ENCODE assay signal across 15 cellular contexts in genomic region chr2:181738074-181738473, GRCh38. TPM values are rescaled to one million over a fixed set of nuclear protein-coding genes. Genes with fewer than 3 reads are reported as not detected.
DNase-seq lines count a peak whose midpoint lies in the region; ATAC-seq and TF ChIP-seq lines count a peak whose summit lies in the region.
"Had no signal": no experiment of that assay in that cellular context is flagged by ENCODE, and none has a peak within 500 bp of the region (broad histone marks: within the 10 kb centered on the region; RNA-seq: fewer than 3 reads in every experiment).

No MANE protein-coding gene starts in this region.

- no peak overlapping the region for H3K4me3 Mint-ChIP-seq in stimulated activated naive CD8-positive, alpha-beta T cell treated with anti-CD3 and anti-CD28 coated beads, Interleukin-15, amount 100 ng/mL, for 72 hours
- H3K4me3 Mint-ChIP-seq in endodermal cell = no peak overlapping the region
- H3K4me3 Mint-ChIP-seq: activated T-helper 17 cell treated with anti-CD3 and anti-CD28 coated beads, Interleukin-2, amount 50 U/mL, for 72 hours; T-helper 1 cell treated with Interleukin-12 subunit alpha and Interleukin-12 subunit beta and Interleukin-4 antibody, amounts not matched to agents 30 μg/mL and 1 μg/mL, for 36 hours had no signal

- peak; percentile 23 for ATAC-seq in stimulated activated naive CD8-positive, alpha-beta T cell treated with anti-CD3 and anti-CD28 coated beads, Interleukin-15, Interleukin-2, amounts not matched to agents 100 U/mL and 50 U/mL, for 24 hours
- no peak for ATAC-seq in stimulated activated naive CD8-positive, alpha-beta T cell treated with anti-CD3 and anti-CD28 coated beads, Interleukin-15, amount 100 ng/mL, for 72 hours
- ATAC-seq in GM19328 (IDR thresholded peaks at IDR 0.05; ENCODE audit: unreplicated experiment) = no peak
- ATAC-seq in GM19397 (IDR thresholded peaks at IDR 0.05; ENCODE audit: unreplicated experiment) = no peak
- ATAC-seq: activated T-helper 17 cell treated with anti-CD3 and anti-CD28 coated beads, Interleukin-2, amount 50 U/mL, for 72 hours; left cardiac atrium had no signal

- peaks cover 4% of the 10 kb centered on the region for H3K27me3 Mint-ChIP-seq in stimulated activated naive CD8-positive, alpha-beta T cell treated with anti-CD3 and anti-CD28 coated beads, Interleukin-15, amount 100 ng/mL, for 72 hours
- H3K27me3 Mint-ChIP-seq in endodermal cell (ENCODE audit: insufficient read depth) = peaks cover 11% of the 10 kb centered on the region

- no peaks in the 10 kb centered on the region for H3K36me3 Mint-ChIP-seq in endodermal cell (ENCODE audit: low read depth)

- H3K27ac Mint-ChIP-seq in stimulated activated naive CD8-positive, alpha-beta T cell treated with anti-CD3 and anti-CD28 coated beads, Interleukin-15, amount 100 ng/mL, for 72 hours = no peak overlapping the region
- no peak overlapping the region for H3K27ac Mint-ChIP-seq in endodermal cell
- H3K27ac Mint-ChIP-seq: activated T-helper 17 cell treated with anti-CD3 and anti-CD28 coated beads, Interleukin-2, amount 50 U/mL, for 72 hours; T-helper 1 cell treated with Interleukin-12 subunit alpha and Interleukin-12 subunit beta and Interleukin-4 antibody, amounts not matched to agents 30 μg/mL and 1 μg/mL, for 36 hours had no signal

- no peak overlapping the region for H3K4me3 ChIP-seq in endodermal cell (ENCODE audit: low read length)
- H3K4me3 ChIP-seq: stomach had no signal

- no peaks in the 10 kb centered on the region for H3K9me3 Mint-ChIP-seq in stimulated activated naive CD8-positive, alpha-beta T cell treated with anti-CD3 and anti-CD28 coated beads, Interleukin-15, amount 100 ng/mL, for 72 hours
- H3K9me3 Mint-ChIP-seq in endodermal cell = peaks cover 7% of the 10 kb centered on the region
- H3K9me3 Mint-ChIP-seq: activated T-helper 17 cell treated with anti-CD3 and anti-CD28 coated beads, Interleukin-2, amount 50 U/mL, for 72 hours; T-helper 1 cell treated with Interleukin-12 subunit alpha and Interleukin-12 subunit beta and Interleukin-4 antibody, amounts not matched to agents 30 μg/mL and 1 μg/mL, for 36 hours had no signal

- H3K4me1 ChIP-seq in endodermal cell (ENCODE audit: control insufficient read depth, insufficient read depth, low read length) = no peaks in the 10 kb centered on the region

- no peaks in the 10 kb centered on the region for H3K4me1 Mint-ChIP-seq in stimulated activated naive CD8-positive, alpha-beta T cell treated with anti-CD3 and anti-CD28 coated beads, Interleukin-15, amount 100 ng/mL, for 72 hours
- H3K4me1 Mint-ChIP-seq in endodermal cell = peaks cover 4% of the 10 kb centered on the region
- H3K4me1 Mint-ChIP-seq: activated T-helper 17 cell treated with anti-CD3 and anti-CD28 coated beads, Interleukin-2, amount 50 U/mL, for 72 hours had no signal

- H3K27ac ChIP-seq in endodermal cell (ENCODE audit: low read depth, low read length) = no peak overlapping the region
- H3K27ac ChIP-seq: stomach had no signal

- no peak overlapping the region for H3K9ac ChIP-seq in endodermal cell (ENCODE audit: extremely low read depth, low read length, poor library complexity, severe bottlenecking)

- peak; percentile 66 for TF ChIP-seq CTCF in endodermal cell (conservative IDR thresholded peaks at IDR 0.05)

- no peaks in the 10 kb centered on the region for H3K9me3 ChIP-seq in endodermal cell (ENCODE audit: control insufficient read depth, low read length)
- H3K9me3 ChIP-seq: stomach had no signal

- WGBS in endodermal cell (ENCODE audit: insufficient coverage in 1 of 2, insufficient read length in 1 of 2), 2 experiments = 14% methylated on average over 1 of the region's 2 CpGs; no CpG with 5 or more reads in 1 of the 2 experiments

- no peaks in the 10 kb centered on the region for H3K27me3 ChIP-seq in endodermal cell (ENCODE audit: control insufficient read depth, insufficient read depth, low read length, poor library complexity, severe bottlenecking)
- H3K27me3 ChIP-seq: stomach had no signal

- no peak for DNase-seq in stimulated activated naive CD8-positive, alpha-beta T cell treated with anti-CD3 and anti-CD28 coated beads, Interleukin-15, Interleukin-2, amounts not matched to agents 100 U/mL and 50 U/mL, for 24 hours
- no peak for DNase-seq in stimulated activated naive CD8-positive, alpha-beta T cell treated with anti-CD3 and anti-CD28 coated beads, Interleukin-15, amount 100 ng/mL, for 72 hours
- peak; percentile 3 for DNase-seq in NCI-H146 treated with DMSO at 0.1 percent for 48 hours (lab: John Stamatoyannopoulos, UW; ENCODE audit: unreplicated experiment)
- peak; percentile 50 for DNase-seq in endodermal cell
- DNase-seq in MV-4-11 (lab: John Stamatoyannopoulos, UW) = no peak
- DNase-seq in NCI-H446 (lab: John Stamatoyannopoulos, UW) = no peak
- DNase-seq: C1 segment of cervical spinal cord, left cardiac atrium, NCI-H1694 treated with DMSO at 0.1 percent for 48 hours, stomach had no signal

- H3K36me3 ChIP-seq in endodermal cell (ENCODE audit: control insufficient read depth, insufficient read depth, low read length) = no peaks in the 10 kb centered on the region
- H3K36me3 ChIP-seq: stomach had no signal

RNA-seq across cellular contexts. Expression of gene NEUROD1, which starts 57.8 kb away (rescaled TPM):
- total RNA-seq in endodermal cell = not detected
- polyA plus RNA-seq in endodermal cell (2013, experiment 1 of 2) = 4.3 TPM
- 3.7 TPM for polyA plus RNA-seq in endodermal cell (2013, experiment 2 of 2)
- total RNA-seq: activated T-helper 17 cell treated with anti-CD3 and anti-CD28 coated beads, Interleukin-2, amount 50 U/mL, for 72 hours; left cardiac atrium; skeletal muscle tissue had no signal

Comparison
In these comparisons a context has a peak if more than half of its experiments do, and no peak if none do; other contexts are left out.
1. DNase-seq: peak in NCI-H146 treated with DMSO at 0.1 percent for 48 hours (single experiment) and endodermal cell (single experiment); none in stimulated activated naive CD8-positive, alpha-beta T cell treated with anti-CD3 and anti-CD28 coated beads, Interleukin-15, Interleukin-2, amounts not matched to agents 100 U/mL and 50 U/mL, for 24 hours (single experiment), stimulated activated naive CD8-positive, alpha-beta T cell treated with anti-CD3 and anti-CD28 coated beads, Interleukin-15, amount 100 ng/mL, for 72 hours (0 of 2), MV-4-11 (single experiment) and NCI-H446 (0 of 2).